Comparison of ENCODE assay signal across 27 cellular contexts in the genomic region with DNA sequence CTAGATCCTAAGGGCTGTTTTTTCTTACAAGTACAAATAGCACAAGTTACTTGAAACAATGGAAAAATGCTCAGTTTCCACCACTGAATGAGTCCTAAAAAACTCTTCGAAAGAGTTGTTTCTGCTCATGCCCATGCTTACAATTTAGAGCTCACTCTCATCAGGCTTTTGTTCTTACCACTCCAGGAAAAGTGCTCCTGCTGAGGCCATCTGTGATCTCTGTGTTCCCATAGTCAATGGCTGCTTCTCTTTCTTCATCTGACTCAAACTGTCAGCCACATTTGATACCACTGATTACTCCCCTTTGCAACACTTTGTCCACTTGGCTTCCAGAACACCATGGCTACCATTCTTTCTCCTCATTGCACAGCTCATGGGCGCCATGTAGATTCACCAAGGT.
"Had no signal": no experiment of that assay in that cellular context is flagged by ENCODE, and none has a peak within 500 bp of the region (broad histone marks: within the 10 kb centered on the region; RNA-seq: fewer than 3 reads in every experiment).

No MANE protein-coding gene starts in this region.

- H3K27ac Mint-ChIP-seq: naive thymus-derived CD8-positive, alpha-beta T cell; nephron; progenitor cell of endocrine pancreas; stimulated activated memory B cell treated with anti-CD40 and anti-IgM and Interleukin-4, amounts not matched to agents 10 μg/mL and 1 μg/mL and 100 μg/mL, for 72 hours; stimulated activated naive CD8-positive, alpha-beta T cell treated with anti-CD3 and anti-CD28 coated beads, Interleukin-15, amount 100 ng/mL, for 72 hours; type B pancreatic cell had no signal

- H3K27me3 ChIP-seq: ovary, right atrium auricular region, right lobe of liver, tibial nerve, vagina had no signal

- H3K27ac ChIP-seq: lower lobe of right lung, ovary, right atrium auricular region, right lobe of liver, tibial nerve, vagina had no signal

- DNase-seq: hippocampal formation; kidney glomerular epithelial cell; left cardiac atrium; left ventricle myocardium superior; lower lobe of right lung; mammary epithelial cell; mesenchymal stem cell; naive thymus-derived CD8-positive, alpha-beta T cell; ovary; right lobe of liver; stimulated activated CD4-positive, alpha-beta T cell treated with anti-CD3 and anti-CD28 coated beads, Interleukin-1b, Interleukin-23, amount 100 ng/mL, for 48 hours; stimulated activated CD4-positive, alpha-beta T cell treated with anti-CD3 and anti-CD28 coated beads, Interleukin-2, amount 100 ng/mL, for 48 hours; stimulated activated CD4-positive, alpha-beta T cell treated with anti-CD3 and anti-CD28 coated beads, Interleukin-4, amount 100 ng/mL, for 4 hours; stimulated activated CD8-positive, alpha-beta memory T cell treated with anti-CD3 and anti-CD28 coated beads, Interleukin-4, amount 100 ng/mL, for 48 hours; stimulated activated naive CD4-positive, alpha-beta T cell treated with Interleukin-2 at 50 U/mL for 16 hours; stimulated activated naive CD8-positive, alpha-beta T cell treated with anti-CD3 and anti-CD28 coated beads, Interleukin-15, amount 100 ng/mL, for 72 hours; substantia nigra had no signal

- H3K9me3 ChIP-seq: lower lobe of right lung, ovary, right atrium auricular region, right lobe of liver, tibial nerve, vagina had no signal

- H3K4me3 Mint-ChIP-seq: naive thymus-derived CD8-positive, alpha-beta T cell; nephron; neural crest cell; stimulated activated memory B cell treated with anti-CD40 and anti-IgM and Interleukin-4, amounts not matched to agents 10 μg/mL and 1 μg/mL and 100 μg/mL, for 72 hours; stimulated activated naive CD8-positive, alpha-beta T cell treated with anti-CD3 and anti-CD28 coated beads, Interleukin-15, amount 100 ng/mL, for 72 hours; type B pancreatic cell had no signal

- H3K4me1 Mint-ChIP-seq: naive thymus-derived CD8-positive, alpha-beta T cell; nephron; stimulated activated memory B cell treated with anti-CD40 and anti-IgM and Interleukin-4, amounts not matched to agents 10 μg/mL and 1 μg/mL and 100 μg/mL, for 72 hours; stimulated activated naive CD8-positive, alpha-beta T cell treated with anti-CD3 and anti-CD28 coated beads, Interleukin-15, amount 100 ng/mL, for 72 hours had no signal

- H3K36me3 Mint-ChIP-seq: naive thymus-derived CD8-positive, alpha-beta T cell; stimulated activated memory B cell treated with anti-CD40 and anti-IgM and Interleukin-4, amounts not matched to agents 10 μg/mL and 1 μg/mL and 100 μg/mL, for 72 hours; type B pancreatic cell had no signal

- H3K36me3 ChIP-seq: lower lobe of right lung, ovary, right atrium auricular region, right lobe of liver, tibial nerve, vagina had no signal

- H3K4me1 ChIP-seq: lower lobe of right lung, right atrium auricular region, right lobe of liver, tibial nerve, vagina had no signal

- H3K27me3 Mint-ChIP-seq: stimulated activated memory B cell treated with anti-CD40 and anti-IgM and Interleukin-4, amounts not matched to agents 10 μg/mL and 1 μg/mL and 100 μg/mL, for 72 hours; stimulated activated naive CD8-positive, alpha-beta T cell treated with anti-CD3 and anti-CD28 coated beads, Interleukin-15, amount 100 ng/mL, for 72 hours; type B pancreatic cell had no signal

- ATAC-seq: left cardiac atrium; left lobe of liver; left ventricle myocardium superior; lower lobe of right lung; naive thymus-derived CD8-positive, alpha-beta T cell; right lobe of liver; stimulated activated memory B cell treated with anti-CD40 and anti-IgM and Interleukin-4, amounts not matched to agents 10 μg/mL and 1 μg/mL and 100 μg/mL, for 72 hours; stimulated activated naive CD8-positive, alpha-beta T cell treated with anti-CD3 and anti-CD28 coated beads, Interleukin-15, amount 100 ng/mL, for 72 hours had no signal

- H3K4me2 ChIP-seq: smooth muscle cell had no signal

- H3K9me3 Mint-ChIP-seq: naive thymus-derived CD8-positive, alpha-beta T cell; nephron; neural crest cell; stimulated activated memory B cell treated with anti-CD40 and anti-IgM and Interleukin-4, amounts not matched to agents 10 μg/mL and 1 μg/mL and 100 μg/mL, for 72 hours; stimulated activated naive CD8-positive, alpha-beta T cell treated with anti-CD3 and anti-CD28 coated beads, Interleukin-15, amount 100 ng/mL, for 72 hours; type B pancreatic cell had no signal

- H3K4me3 ChIP-seq: lower lobe of right lung, ovary, right atrium auricular region, right lobe of liver, smooth muscle cell, tibial nerve, vagina had no signal
